ENCODE assay signal across 23 cellular contexts in the genomic region with DNA sequence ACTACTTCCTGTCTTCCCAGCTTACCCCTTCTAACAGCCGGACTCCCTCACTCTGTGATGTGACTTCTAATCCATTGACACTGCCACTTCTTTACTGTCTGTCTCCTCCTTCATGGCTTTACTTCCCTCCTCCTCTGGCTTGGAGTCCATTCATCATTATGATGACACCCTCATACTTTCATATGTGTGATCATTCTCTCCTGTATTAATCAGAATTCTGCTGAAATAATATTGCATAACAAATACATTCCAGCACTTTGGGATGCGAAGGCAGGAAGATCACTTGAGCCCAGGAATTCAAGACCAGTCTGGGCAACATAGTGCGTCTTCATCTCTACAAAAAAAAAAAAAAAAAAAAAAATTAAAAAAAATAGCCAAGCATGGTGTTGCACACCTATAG.
"Had no signal": no experiment of that assay in that cellular context is flagged by ENCODE, and none has a peak within 500 bp of the region (broad histone marks: within the 10 kb centered on the region; RNA-seq: fewer than 3 reads in every experiment).

No MANE protein-coding gene starts in this region.

- H3K9me3 ChIP-seq: neutrophil, ovary, prostate gland, thyroid gland had no signal

- H3K4me3 ChIP-seq: left ventricle myocardium inferior, ovary, prostate gland, thyroid gland had no signal

- H3K4me1 ChIP-seq: left ventricle myocardium inferior, prostate gland, thyroid gland had no signal

- DNase-seq: activated B cell treated with CpG ODN at 0.5 μM for 24 hours; activated CD4-positive, alpha-beta T cell treated with anti-CD3 and anti-CD28 coated beads for 36 hours; activated CD4-positive, alpha-beta T cell treated with anti-CD3 and anti-CD28 coated beads, Interleukin-2, amount 50 U/mL, for 4 hours; activated CD8-positive, alpha-beta memory T cell treated with anti-CD3 and anti-CD28 coated beads for 24 hours; activated CD8-positive, alpha-beta memory T cell treated with anti-CD3 and anti-CD28 coated beads, Interleukin-2, amount 50 U/mL, for 4 hours; activated naive CD4-positive, alpha-beta T cell; activated naive CD8-positive, alpha-beta T cell treated with anti-CD3 and anti-CD28 coated beads for 36 hours; activated T-cell treated with anti-CD3 and anti-CD28 coated beads, Interleukin-2, amount 50 U/mL, for 24 hours; amniotic stem cell; cerebellar nuclear complex; cortex of kidney; erythroblast; left ventricle myocardium inferior; midbrain; natural killer cell; ovary; stimulated activated CD4-positive, alpha-beta T cell treated with anti-CD3 and anti-CD28 coated beads, Interleukin-1b, Interleukin-23, amount 100 ng/mL, for 48 hours; substantia nigra; T-helper 9 cell; thyroid gland had no signal

- H3K27ac ChIP-seq: left ventricle myocardium inferior, neutrophil, ovary, prostate gland, thyroid gland had no signal

- H3K36me3 ChIP-seq: left ventricle myocardium inferior, neutrophil, ovary, prostate gland, thyroid gland had no signal

- H3K27me3 ChIP-seq: neutrophil, ovary, thyroid gland had no signal

- ATAC-seq: activated CD4-positive, alpha-beta T cell treated with anti-CD3 and anti-CD28 coated beads for 36 hours; activated T-helper 17 cell treated with anti-CD3 and anti-CD28 coated beads, Interleukin-2, amount 50 U/mL, for 72 hours; natural killer cell had no signal
